ENCODE assay signal across 17 cellular contexts in genomic region chr1:11279630-11280029, GRCh38. TPM values are rescaled to one million over a fixed set of nuclear protein-coding genes. Genes with fewer than 3 reads are reported as not detected.
DNase-seq lines count a peak whose midpoint lies in the region; ATAC-seq and TF ChIP-seq lines count a peak whose summit lies in the region.
"Had no signal": no experiment of that assay in that cellular context is flagged by ENCODE, and none has a peak within 500 bp of the region (broad histone marks: within the 10 kb centered on the region; RNA-seq: fewer than 3 reads in every experiment).

No MANE protein-coding gene starts in this region.

- POLR2A ChIA-PET in CD4-positive, alpha-beta memory T cell (lab: Charles Lee; ENCODE audit: partially characterized antibody): interaction anchor here (3.6 kb wide), 1 partner anchor 17 kb away, joined by 29 read pairs; the partner anchor contains the start of gene MTOR
- POLR2A ChIA-PET in activated CD8-positive, alpha-beta T cell treated with anti-CD3 and anti-CD28 coated beads for 36 hours (lab: Charles Lee): interaction anchor here (0.6 to 1.8 kb wide), 3 partner anchors 17 to 628 kb away, joined by 3 to 6 read pairs (median 3); no protein-coding TSS in a partner anchor

- peak overlapping the region; percentile 68; the same call in 1 of the 2 replicates for H3K27ac ChIP-seq in BLaER1
- no peak overlapping the region for H3K27ac ChIP-seq in CD4-positive, alpha-beta memory T cell (ENCODE audit: low read depth, low read length)
- H3K27ac ChIP-seq: thyroid gland had no signal

- H3K9me3 Mint-ChIP-seq in CD4-positive, alpha-beta memory T cell: peaks cover 0 to 1% (median 0%) of the 10 kb centered on the region in 8 donors
- no peaks in the 10 kb centered on the region for H3K9me3 Mint-ChIP-seq in activated CD8-positive, alpha-beta T cell treated with anti-CD3 and anti-CD28 coated beads for 36 hours
- no peaks in the 10 kb centered on the region for H3K9me3 Mint-ChIP-seq in immature natural killer cell

- H3K4me2 ChIP-seq in BLaER1: peak overlapping the region; percentile 71; the same call in 1 of the 2 replicates

- intact Hi-C loops in CD4-positive, alpha-beta memory T cell (cut with micrococcal nuclease): no loop called here
- intact Hi-C loops in activated CD8-positive, alpha-beta T cell treated with anti-CD3 and anti-CD28 coated beads for 36 hours (cut with micrococcal nuclease): no loop called here

- no peak overlapping the region for H3K4me3 ChIP-seq in BLaER1
- no peak overlapping the region for H3K4me3 ChIP-seq in CD4-positive, alpha-beta memory T cell (ENCODE audit: low read length in 2 of 2)
- H3K4me3 ChIP-seq: left ventricle myocardium inferior, thyroid gland had no signal

- H3K9ac ChIP-seq in BLaER1: no peak overlapping the region

- no peak for TF ChIP-seq CTCF in activated CD8-positive, alpha-beta T cell treated with anti-CD3 and anti-CD28 coated beads for 36 hours (IDR thresholded peaks at IDR 0.05)

- no peaks in the 10 kb centered on the region for H3K27me3 Mint-ChIP-seq in CD4-positive, alpha-beta memory T cell
- no peaks in the 10 kb centered on the region for H3K27me3 Mint-ChIP-seq in activated CD8-positive, alpha-beta T cell treated with anti-CD3 and anti-CD28 coated beads for 36 hours
- H3K27me3 Mint-ChIP-seq in immature natural killer cell (ENCODE audit: low read depth in 3 of 3): no peaks in the 10 kb centered on the region

- H3K9me3 ChIP-seq in BLaER1: no peaks in the 10 kb centered on the region
- no peaks in the 10 kb centered on the region for H3K9me3 ChIP-seq in CD4-positive, alpha-beta memory T cell (ENCODE audit: control insufficient read depth in 1 of 2, low read length in 2 of 2)
- H3K9me3 ChIP-seq: left ventricle myocardium inferior, neutrophil, thyroid gland had no signal

- DNase-seq in CD4-positive, alpha-beta memory T cell: no peak
- DNase-seq in activated CD8-positive, alpha-beta T cell treated with anti-CD3 and anti-CD28 coated beads for 36 hours: no peak
- DNase-seq in immature natural killer cell (no peak), NCI-H226 (no peak), NCI-H1092 treated with DMSO at 0.1 percent for 48 hours (lab: John Stamatoyannopoulos, UW) (no peak)
- DNase-seq: activated CD4-positive, alpha-beta T cell treated with anti-CD3 and anti-CD28 coated beads, Interleukin-2, amount 50 U/mL, for 48 hours; activated effector memory CD4-positive, alpha-beta T cell treated with Interleukin-2 at 50 U/mL for 16 hours; KG1; left ventricle myocardium inferior; MV-4-11; NCI-H2029; NCI-H446 treated with DMSO at 0.1 percent for 48 hours; RPMI8226; thyroid gland had no signal

- H3K4me3 Mint-ChIP-seq in CD4-positive, alpha-beta memory T cell: peak overlapping the region in 7 of 8 donors; percentile 1 to 74 (median 20)
- no peak overlapping the region for H3K4me3 Mint-ChIP-seq in activated CD8-positive, alpha-beta T cell treated with anti-CD3 and anti-CD28 coated beads for 36 hours
- H3K4me3 Mint-ChIP-seq in immature natural killer cell: no peak overlapping the region

- H3K36me3 Mint-ChIP-seq in CD4-positive, alpha-beta memory T cell: peaks cover 44 to 57% of the 10 kb centered on the region in 2 donors
- H3K36me3 Mint-ChIP-seq in activated CD8-positive, alpha-beta T cell treated with anti-CD3 and anti-CD28 coated beads for 36 hours (ENCODE audit: low read depth): peaks cover 75% of the 10 kb centered on the region
- H3K36me3 Mint-ChIP-seq in immature natural killer cell: peaks cover 0 to 23% (median 10%) of the 10 kb centered on the region in 3 donors

- CTCF ChIA-PET in CD4-positive, alpha-beta memory T cell (lab: Charles Lee; ENCODE audit: partially characterized antibody): interaction anchor here (0.6 to 1.7 kb wide), 2 partner anchors 12 to 15 kb away, joined by 3 to 7 read pairs; no protein-coding TSS in a partner anchor
- CTCF ChIA-PET in activated CD8-positive, alpha-beta T cell treated with anti-CD3 and anti-CD28 coated beads for 36 hours (lab: Charles Lee): interaction anchor here (1.1 to 2.8 kb wide), 2 partner anchors 35 to 243 kb away, joined by 3 to 9 read pairs; no protein-coding TSS in a partner anchor

- H4K20me1 ChIP-seq in BLaER1: peaks cover 24% of the 10 kb centered on the region; the same call in 1 of the 2 replicates

- no peak for ATAC-seq in activated CD8-positive, alpha-beta T cell treated with anti-CD3 and anti-CD28 coated beads for 36 hours
- no peak for ATAC-seq in HG03045 (IDR thresholded peaks at IDR 0.05; ENCODE audit: unreplicated experiment)

- peaks cover 54 to 86% (median 73%) of the 10 kb centered on the region in 4 donors for H3K4me1 Mint-ChIP-seq in CD4-positive, alpha-beta memory T cell
- peaks cover 78% of the 10 kb centered on the region for H3K4me1 Mint-ChIP-seq in activated CD8-positive, alpha-beta T cell treated with anti-CD3 and anti-CD28 coated beads for 36 hours (ENCODE audit: low read depth)
- peaks cover 36 to 65% of the 10 kb centered on the region in 2 donors for H3K4me1 Mint-ChIP-seq in immature natural killer cell

- peaks cover 72% of the 10 kb centered on the region for H3K4me1 ChIP-seq in BLaER1
- H3K4me1 ChIP-seq in CD4-positive, alpha-beta memory T cell (ENCODE audit: insufficient read depth, low read length): peaks cover 84% of the 10 kb centered on the region

- no peaks in the 10 kb centered on the region for H3K27me3 ChIP-seq in BLaER1
- H3K27me3 ChIP-seq in CD4-positive, alpha-beta memory T cell (ENCODE audit: insufficient read depth, low read length): no peaks in the 10 kb centered on the region
- H3K27me3 ChIP-seq: neutrophil, thyroid gland had no signal

- peaks cover 61% of the 10 kb centered on the region for H3K36me3 ChIP-seq in BLaER1
- H3K36me3 ChIP-seq in CD4-positive, alpha-beta memory T cell (ENCODE audit: insufficient read depth, low read length): no peaks in the 10 kb centered on the region
- H3K36me3 ChIP-seq: neutrophil had no signal

- peak overlapping the region; percentile 72 to 98 (median 90) for H3K27ac Mint-ChIP-seq in CD4-positive, alpha-beta memory T cell
- H3K27ac Mint-ChIP-seq in activated CD8-positive, alpha-beta T cell treated with anti-CD3 and anti-CD28 coated beads for 36 hours: peak overlapping the region; percentile 89
- H3K27ac Mint-ChIP-seq in immature natural killer cell: peak overlapping the region in 4 of 6 donors; percentile 4 to 64 (median 42)

RNA-seq across cellular contexts. Expression of gene UBIAD1, which starts 6.6 kb away (rescaled TPM):
- 10 to 100 TPM; 30.3 to 33.0 TPM for total RNA-seq in CD4-positive, alpha-beta memory T cell
- polyA plus RNA-seq in CD4-positive, alpha-beta memory T cell: 10 to 100 TPM; 42.3 to 51.9 TPM
- 10 to 100 TPM; 24.0 to 26.2 TPM for total RNA-seq in activated CD8-positive, alpha-beta T cell treated with anti-CD3 and anti-CD28 coated beads for 36 hours
- 10 to 100 TPM; 17.9 to 29.6 (median 28.5) TPM for polyA plus RNA-seq in immature natural killer cell

RNA-seq across cellular contexts. Expression of gene MTOR, which starts 17.3 kb away (rescaled TPM):
- total RNA-seq in CD4-positive, alpha-beta memory T cell: 10 to 100 TPM; 41.4 to 46.8 TPM
- polyA plus RNA-seq in CD4-positive, alpha-beta memory T cell: 1 to 10 TPM; 3.4 to 9.0 TPM
- 10 to 100 TPM; 34.7 to 36.8 TPM for total RNA-seq in activated CD8-positive, alpha-beta T cell treated with anti-CD3 and anti-CD28 coated beads for 36 hours
- polyA plus RNA-seq in immature natural killer cell: 10 to 100 TPM in 1 of 3 donors, 1 to 10 TPM in 2; 1.7 to 10.1 (median 3.8) TPM

Comparison
In these comparisons a context has a peak if more than half of its experiments do, and no peak if none do; other contexts are left out.
1. H3K4me3 Mint-ChIP-seq: peak in CD4-positive, alpha-beta memory T cell (7 of 8); none in activated CD8-positive, alpha-beta T cell treated with anti-CD3 and anti-CD28 coated beads for 36 hours (single experiment) and immature natural killer cell (0 of 5).
2. Peak in every context shown above with its lines, with median percentiles within 50 percentile points of each other: H3K27ac Mint-ChIP-seq.